Comparison of ENCODE assay signal across 10 cellular contexts in the genomic region with DNA sequence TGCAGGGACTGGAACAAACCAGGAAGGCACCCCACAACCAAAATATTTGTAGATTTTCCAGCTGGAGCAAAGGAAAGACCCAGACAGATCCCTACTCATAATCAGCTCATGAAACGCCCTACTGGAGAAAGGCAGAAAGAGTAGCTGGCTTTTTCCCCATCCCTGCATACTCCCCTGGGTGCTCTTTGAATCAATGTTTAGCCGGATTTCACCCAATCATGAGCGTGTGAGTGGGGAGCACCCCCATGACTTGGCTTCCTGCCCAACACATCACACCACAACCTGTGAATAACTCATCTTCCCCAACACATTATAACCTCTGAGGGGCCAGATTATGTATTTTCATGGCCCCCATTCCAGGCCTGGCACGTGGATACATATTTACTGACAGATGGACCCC. TPM values are rescaled to one million over a fixed set of nuclear protein-coding genes. Genes with fewer than 3 reads are reported as not detected.
A peak's percentile ranks its signal among the peaks of the same experiment; 100 is the strongest.
DNase-seq lines count a peak whose midpoint lies in the region; TF ChIP-seq lines count a peak whose summit lies in the region.
"Had no signal": no experiment of that assay in that cellular context is flagged by ENCODE, and none has a peak within 500 bp of the region (broad histone marks: within the 10 kb centered on the region; RNA-seq: fewer than 3 reads in every experiment).

No MANE protein-coding gene starts in this region.

- intact Hi-C loops in Calu3 (cut with micrococcal nuclease; ENCODE audit: unreplicated experiment), result no loop called here
- intact Hi-C loops in left ventricle myocardium inferior (cut with micrococcal nuclease), result no loop called here

- H3K27me3 ChIP-seq in OCI-LY3 (ENCODE audit: low read depth, low read length), result peaks cover 10% of the 10 kb centered on the region
- H3K27me3 ChIP-seq in left ventricle myocardium inferior (ENCODE audit: low read depth), result no peaks in the 10 kb centered on the region
- H3K27me3 ChIP-seq: cardiac muscle cell had no signal

- H3K79me2 ChIP-seq in OCI-LY3 (ENCODE audit: low read length), result no peaks in the 10 kb centered on the region

- CTCF ChIA-PET in Calu3 (lab: Charles Lee), result interaction anchor here (0.9 to 2.3 kb wide), 3 partner anchors 151 to 191 kb away, joined by 3 to 9 read pairs (median 8); no protein-coding TSS in a partner anchor

- no peak for TF ChIP-seq CTCF in GM12865 (IDR thresholded peaks at IDR 0.05; ENCODE audit: insufficient read depth, low read depth, low read length, missing control alignments)
- peak; percentile 6; the same call in 1 of the 2 replicates for TF ChIP-seq CTCF in OCI-LY3 (IDR thresholded peaks at IDR 0.05; ENCODE audit: low read depth, low read length)
- TF ChIP-seq CTCF in Calu3 (IDR thresholded peaks at IDR 0.05; ENCODE audit: unreplicated experiment), result no peak
- TF ChIP-seq CTCF in progenitor cell of endocrine pancreas (IDR thresholded peaks at IDR 0.05; ENCODE audit: unreplicated experiment), result no peak
- no peak for TF ChIP-seq CTCF in left ventricle myocardium inferior (IDR thresholded peaks at IDR 0.05; ENCODE audit: borderline replicate concordance)

- H3K4me1 Mint-ChIP-seq in Calu3 (ENCODE audit: low read depth, unreplicated experiment), result no peaks in the 10 kb centered on the region
- no peaks in the 10 kb centered on the region for H3K4me1 Mint-ChIP-seq in progenitor cell of endocrine pancreas (ENCODE audit: low read depth)

- H3K9ac ChIP-seq in OCI-LY3 (ENCODE audit: low read length), result peak overlapping the region; percentile 36

- H3K36me3 ChIP-seq in OCI-LY3 (replicated peaks; ENCODE audit: low read depth, low read length) (no peaks in the 10 kb centered on the region), left ventricle myocardium inferior (no peaks in the 10 kb centered on the region)
- H3K36me3 ChIP-seq: cardiac muscle cell had no signal

- peak overlapping the region; percentile 90 for H3K4me2 ChIP-seq in OCI-LY3 (ENCODE audit: low read length)

- peak overlapping the region; percentile 1; the same call in 1 of the 2 replicates for H3K27ac ChIP-seq in OCI-LY3 (ENCODE audit: low read length)
- H3K27ac ChIP-seq in left ventricle myocardium inferior (replicated peaks), result no peak overlapping the region
- H3K27ac ChIP-seq: cardiac muscle cell had no signal

- no TSS peak for BruUV-seq in Calu3 (replicated peaks; lab: Mats Ljungman, UMichigan)

- H3K36me3 Mint-ChIP-seq in Calu3 (ENCODE audit: insufficient read depth, unreplicated experiment) (no peaks in the 10 kb centered on the region), progenitor cell of endocrine pancreas (ENCODE audit: insufficient read depth) (peaks cover 2% of the 10 kb centered on the region)

- peak; percentile 57 for DNase-seq in GM12865 (ENCODE audit: low read depth)
- DNase-seq in activated effector memory CD4-positive, alpha-beta T cell treated with anti-CD3 and anti-CD28 coated beads, Interleukin-2, amount 50 U/mL, for 16 hours, result peak; percentile 81
- DNase-seq in stimulated activated CD4-positive, alpha-beta T cell treated with anti-CD3 and anti-CD28 coated beads, Interleukin-2, amount 100 ng/mL, for 24 hours, result peak; percentile 63 to 67
- no peak for DNase-seq in Calu3
- DNase-seq in progenitor cell of endocrine pancreas (ENCODE audit: low spot score, unreplicated experiment), result no peak
- no peak for DNase-seq in mucosa of gallbladder (ENCODE audit: low spot score)
- DNase-seq in left ventricle myocardium inferior, result no peak
- DNase-seq: NCI-H526 had no signal

- H3K27me3 Mint-ChIP-seq in Calu3 (ENCODE audit: unreplicated experiment) (peaks cover 39% of the 10 kb centered on the region), progenitor cell of endocrine pancreas (peaks cover 13% of the 10 kb centered on the region)

- peak overlapping the region; percentile 3; the same call in 1 of the 2 replicates for H2AFZ ChIP-seq in OCI-LY3 (ENCODE audit: low read depth, low read length)

- no peak overlapping the region for H3K27ac Mint-ChIP-seq in Calu3 (ENCODE audit: unreplicated experiment)
- H3K27ac Mint-ChIP-seq in progenitor cell of endocrine pancreas, result no peak overlapping the region

- H3K4me3 Mint-ChIP-seq in Calu3 (ENCODE audit: low read depth, unreplicated experiment), result no peak overlapping the region
- no peak overlapping the region for H3K4me3 Mint-ChIP-seq in progenitor cell of endocrine pancreas (ENCODE audit: low read depth)

- peaks cover 51% of the 10 kb centered on the region for H3K4me1 ChIP-seq in OCI-LY3 (ENCODE audit: low read length)
- no peaks in the 10 kb centered on the region for H3K4me1 ChIP-seq in left ventricle myocardium inferior

- H4K20me1 ChIP-seq in OCI-LY3 (ENCODE audit: insufficient read depth, low read length), result no peaks in the 10 kb centered on the region

- H3K4me3 ChIP-seq in GM12865 (ENCODE audit: low read depth, low read length), result no peak overlapping the region
- no peak overlapping the region for H3K4me3 ChIP-seq in OCI-LY3 (ENCODE audit: low read length)
- H3K4me3 ChIP-seq in left ventricle myocardium inferior, result no peak overlapping the region
- H3K4me3 ChIP-seq: cardiac muscle cell had no signal

- H3K9me3 Mint-ChIP-seq in Calu3 (ENCODE audit: low read depth, unreplicated experiment), result peaks cover 2% of the 10 kb centered on the region
- peaks cover 2% of the 10 kb centered on the region for H3K9me3 Mint-ChIP-seq in progenitor cell of endocrine pancreas (ENCODE audit: low read depth)

- H3K9me3 ChIP-seq in OCI-LY3 (ENCODE audit: insufficient read depth, low read length), result no peaks in the 10 kb centered on the region
- H3K9me3 ChIP-seq in left ventricle myocardium inferior (replicated peaks), result no peaks in the 10 kb centered on the region

RNA-seq across cellular contexts. Expression of gene SLC14A1, which starts 35.1 kb away (rescaled TPM):
- not detected in 2 replicates for total RNA-seq in Calu3 (2022)
- total RNA-seq in progenitor cell of endocrine pancreas, result 0.31 and 0.50 TPM in 2 replicates
- 96.9 TPM for total RNA-seq in mucosa of gallbladder
- 22.1 TPM for total RNA-seq in left ventricle myocardium inferior
- total RNA-seq: cardiac muscle cell had no signal

Comparison
In these comparisons a context has a peak if more than half of its experiments do, and no peak if none do; other contexts are left out.
1. DNase-seq: peak in GM12865 (single experiment), activated effector memory CD4-positive, alpha-beta T cell treated with anti-CD3 and anti-CD28 coated beads, Interleukin-2, amount 50 U/mL, for 16 hours (single experiment) and stimulated activated CD4-positive, alpha-beta T cell treated with anti-CD3 and anti-CD28 coated beads, Interleukin-2, amount 100 ng/mL, for 24 hours (2 of 2); none in Calu3 (single experiment), progenitor cell of endocrine pancreas (single experiment), mucosa of gallbladder (single experiment) and left ventricle myocardium inferior (single experiment).
2. RNA of gene SLC14A1, which starts 35.1 kb away (total RNA-seq): 96.9 TPM in mucosa of gallbladder (single experiment) and 22.1 TPM in left ventricle myocardium inferior (single experiment); 0.31 to 0.50 TPM in progenitor cell of endocrine pancreas and not detected in Calu3; every median in the first group is over 10 times any median in the second.